ENCODE assay signal across 8 cellular contexts in genomic region chr22:24503137-24503850, GRCh38. TPM values are rescaled to one million over a fixed set of nuclear protein-coding genes. Genes with fewer than 3 reads are reported as not detected.
DNase-seq lines count a peak whose midpoint lies in the region; ATAC-seq and TF ChIP-seq lines count a peak whose summit lies in the region.
"Had no signal": no experiment of that assay in that cellular context is flagged by ENCODE, and none has a peak within 500 bp of the region (broad histone marks: within the 10 kb centered on the region; RNA-seq: fewer than 3 reads in every experiment).

No MANE protein-coding gene starts in this region.

- no peaks in the 10 kb centered on the region for H3K9me3 ChIP-seq in ascending aorta

- no peaks in the 10 kb centered on the region for H3K36me3 ChIP-seq in ascending aorta

- TF ChIP-seq CTCF in GM10266 (IDR thresholded peaks at IDR 0.05; ENCODE audit: control insufficient read depth, insufficient read depth, low read depth, missing control alignments) (peak; percentile 77), ascending aorta (IDR thresholded peaks at IDR 0.05) (peak; percentile 30 to 61 (median 45))

- intact Hi-C loops in ascending aorta (cut with DNase I) = loop anchor here (5.0 kb wide), 1 partner anchor 81 kb away; no protein-coding TSS in a partner anchor

- peak; percentile 38 for ATAC-seq in HG03521 (IDR thresholded peaks at IDR 0.05; ENCODE audit: unreplicated experiment)
- ATAC-seq in HG03442 (IDR thresholded peaks at IDR 0.05; ENCODE audit: unreplicated experiment) = no peak

- no peak overlapping the region for H3K4me3 ChIP-seq in ascending aorta

- H3K4me1 ChIP-seq in ascending aorta = no peaks in the 10 kb centered on the region

- H3K27ac ChIP-seq in ascending aorta = no peak overlapping the region
- H3K27ac ChIP-seq: epithelial cell of prostate had no signal

- DNase-seq in GM10266 (ENCODE audit: extremely low spot score) (peak; percentile 87), T-helper 1 cell (peak in 4 of 5 donors; percentile 25 to 52 (median 38)), ascending aorta (ENCODE audit: low spot score in 2 of 2) (no peak), inferior parietal cortex (ENCODE audit: extremely low spot score) (peak; percentile 27)
- peak; percentile 28 to 64 (median 47) for DNase-seq in stimulated activated CD4-positive, alpha-beta T cell treated with anti-CD3 and anti-CD28 coated beads, TNF-alpha, amount 100 ng/mL, for 24 hours (ENCODE audit: low read depth in 3 of 3)

- H3K27me3 ChIP-seq in ascending aorta = no peaks in the 10 kb centered on the region

RNA-seq across cellular contexts. Expression of gene UPB1, which starts 8.2 kb away (rescaled TPM):
- total RNA-seq in ascending aorta = not detected

RNA-seq across cellular contexts. Expression of gene GUCD1, which starts 51.6 kb away (rescaled TPM):
- 80.0 TPM for total RNA-seq in ascending aorta

RNA-seq across cellular contexts. Expression of gene SNRPD3, which starts 52.5 kb away (rescaled TPM):
- 113 TPM for total RNA-seq in ascending aorta

Comparison
In these comparisons a context has a peak if more than half of its experiments do, and no peak if none do; other contexts are left out.
1. DNase-seq: peak in GM10266 (single experiment), T-helper 1 cell (4 of 5), inferior parietal cortex (single experiment) and stimulated activated CD4-positive, alpha-beta T cell treated with anti-CD3 and anti-CD28 coated beads, TNF-alpha, amount 100 ng/mL, for 24 hours (3 of 3); none in ascending aorta (0 of 2).